18 cellular contexts compared by ENCODE assay signal in the genomic region with DNA sequence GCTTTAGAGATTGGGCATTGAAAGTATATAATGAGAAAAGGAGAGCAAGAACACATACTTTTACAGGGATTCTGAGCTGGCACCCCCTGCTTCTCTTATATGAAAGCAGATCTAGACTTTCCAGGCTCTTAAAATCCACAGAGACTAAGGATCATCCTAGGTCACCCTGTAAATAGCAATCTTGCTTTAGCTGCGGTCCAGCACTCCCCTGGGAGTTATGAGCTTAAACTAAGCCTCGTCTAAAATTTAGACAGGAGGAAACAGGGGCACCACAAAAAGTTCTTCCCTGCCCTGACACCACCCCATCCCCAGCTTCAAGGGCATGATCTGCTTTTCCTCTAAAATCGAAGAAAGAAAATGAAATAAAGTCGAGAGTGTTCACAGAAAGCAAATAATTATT.
"Had no signal": no experiment of that assay in that cellular context is flagged by ENCODE, and none has a peak within 500 bp of the region (broad histone marks: within the 10 kb centered on the region; RNA-seq: fewer than 3 reads in every experiment).

No MANE protein-coding gene starts in this region.

- H3K79me2 ChIP-seq: hepatocyte had no signal

- ATAC-seq: foreskin keratinocyte; left colon; naive thymus-derived CD8-positive, alpha-beta T cell; psoas muscle; right lobe of liver; stimulated activated memory B cell treated with anti-CD40 and anti-IgM and Interleukin-4, amounts not matched to agents 10 μg/mL and 1 μg/mL and 100 μg/mL, for 72 hours had no signal

- H3K4me3 ChIP-seq: hepatocyte, psoas muscle, right lobe of liver, spleen, tibial artery, upper lobe of left lung, uterus had no signal

- H3K4me2 ChIP-seq: hepatocyte had no signal

- H2AFZ ChIP-seq: hepatocyte had no signal

- H3K27ac ChIP-seq: foreskin keratinocyte, hepatocyte, neutrophil, psoas muscle, right lobe of liver, spleen, tibial artery, upper lobe of left lung, uterus had no signal

- H3K9me3 ChIP-seq: neutrophil, psoas muscle, right lobe of liver, uterus had no signal

- H3K4me1 ChIP-seq: foreskin keratinocyte, psoas muscle, right lobe of liver, spleen, tibial artery, upper lobe of left lung, uterus had no signal

- DNase-seq: dermis blood vessel endothelial cell; foreskin keratinocyte; head of caudate nucleus; left colon; naive thymus-derived CD8-positive, alpha-beta T cell; psoas muscle; retina; right lobe of liver; spleen; stimulated activated CD4-positive, alpha-beta T cell treated with anti-CD3 and anti-CD28 coated beads, Interleukin-15, amount 100 ng/mL, for 24 hours; stimulated activated CD4-positive, alpha-beta T cell treated with anti-CD3 and anti-CD28 coated beads, Interleukin-1b, Interleukin-23, amount 100 ng/mL, for 48 hours; stimulated activated CD4-positive, alpha-beta T cell treated with anti-CD3 and anti-CD28 coated beads, Interleukin-4, amount 100 ng/mL, for 24 hours; tibial artery; upper lobe of left lung; uterus had no signal

- H3K36me3 ChIP-seq: neutrophil, right lobe of liver, spleen, tibial artery, upper lobe of left lung, uterus had no signal

- H3K27me3 ChIP-seq: foreskin keratinocyte, hepatocyte, neutrophil, right lobe of liver, spleen, tibial artery, upper lobe of left lung, uterus had no signal
